In genomic region chr10:119073584-119073983, GRCh38 we compare ENCODE assay signal across 18 cellular contexts. TPM values are rescaled to one million over a fixed set of nuclear protein-coding genes. Genes with fewer than 3 reads are reported as not detected.
DNase-seq lines count a peak whose midpoint lies in the region; ATAC-seq and TF ChIP-seq lines count a peak whose summit lies in the region.
"Had no signal": no experiment of that assay in that cellular context is flagged by ENCODE, and none has a peak within 500 bp of the region (broad histone marks: within the 10 kb centered on the region; RNA-seq: fewer than 3 reads in every experiment).

No MANE protein-coding gene starts in this region.

- no peaks in the 10 kb centered on the region for H3K9me3 ChIP-seq in subcutaneous abdominal adipose tissue (ENCODE audit: control insufficient read depth in 5 of 5, low read length in 5 of 5)
- H3K9me3 ChIP-seq: MG63, SJCRH30 had no signal

- intact Hi-C loops in activated CD8-positive, alpha-beta T cell treated with anti-CD3 and anti-CD28 coated beads for 36 hours (cut with micrococcal nuclease), result no loop called here

- TF ChIP-seq CTCF in activated CD8-positive, alpha-beta T cell treated with anti-CD3 and anti-CD28 coated beads for 36 hours (IDR thresholded peaks at IDR 0.05), result no peak

- H3K4me1 ChIP-seq in subcutaneous abdominal adipose tissue (ENCODE audit: control insufficient read depth in 5 of 5, insufficient read depth in 5 of 5, low read length in 5 of 5), result peaks cover 0 to 43% (median 23%) of the 10 kb centered on the region in 5 donors

- peak overlapping the region in 1 of 5 donors; percentile 46 for H3K9ac ChIP-seq in subcutaneous abdominal adipose tissue (ENCODE audit: low read length in 5 of 5)

- no peaks in the 10 kb centered on the region for H3K27me3 ChIP-seq in subcutaneous abdominal adipose tissue (ENCODE audit: control insufficient read depth in 5 of 5, insufficient read depth in 4 of 5, low read length in 5 of 5)
- H3K27me3 ChIP-seq: hepatocyte, MG63, SJCRH30 had no signal

- H3K27ac ChIP-seq in subcutaneous abdominal adipose tissue (ENCODE audit: low read depth, low read length), result peak overlapping the region; percentile 49
- H3K27ac ChIP-seq: C4-2B, hepatocyte, PC-9, SJCRH30 had no signal

- no peak overlapping the region for H3K4me3 ChIP-seq in subcutaneous abdominal adipose tissue (ENCODE audit: low read depth in 1 of 5, low read length in 5 of 5)
- H3K4me3 ChIP-seq: hepatocyte, MG63, PC-9, SJCRH30 had no signal

- H3K9me3 Mint-ChIP-seq in activated naive CD4-positive, alpha-beta T cell treated with anti-CD3 and anti-CD28 coated beads, Interleukin-2, amount 10 ng/mL, durations not matched to agents 7 days and 5 days, result no peaks in the 10 kb centered on the region
- H3K9me3 Mint-ChIP-seq in activated CD8-positive, alpha-beta T cell treated with anti-CD3 and anti-CD28 coated beads for 36 hours, result no peaks in the 10 kb centered on the region
- H3K9me3 Mint-ChIP-seq: activated B cell treated with CpG ODN at 0.5 μM for 24 hours had no signal

- ATAC-seq in activated CD8-positive, alpha-beta T cell treated with anti-CD3 and anti-CD28 coated beads for 36 hours, result no peak
- peak; percentile 65 for ATAC-seq in left lobe of liver

- H3K36me3 ChIP-seq in subcutaneous abdominal adipose tissue (ENCODE audit: control insufficient read depth in 5 of 5, insufficient read depth in 5 of 5, low read length in 5 of 5), result peaks cover 26 to 40% (median 37%) of the 10 kb centered on the region in 5 donors

- peak overlapping the region; percentile 70 for H3K27ac Mint-ChIP-seq in activated naive CD4-positive, alpha-beta T cell treated with anti-CD3 and anti-CD28 coated beads, Interleukin-2, amount 10 ng/mL, durations not matched to agents 7 days and 5 days
- H3K27ac Mint-ChIP-seq in activated CD8-positive, alpha-beta T cell treated with anti-CD3 and anti-CD28 coated beads for 36 hours, result peak overlapping the region; percentile 56
- H3K27ac Mint-ChIP-seq: activated B cell treated with CpG ODN at 0.5 μM for 24 hours had no signal

- POLR2A ChIA-PET in activated CD8-positive, alpha-beta T cell treated with anti-CD3 and anti-CD28 coated beads for 36 hours (lab: Charles Lee), result interaction anchor here (0.7 to 1.5 kb wide), 2 partner anchors 8 to 30 kb away, joined by 3 to 4 read pairs; no protein-coding TSS in a partner anchor

- no peak for DNase-seq in activated naive CD4-positive, alpha-beta T cell treated with anti-CD3 and anti-CD28 coated beads, Interleukin-2, amount 10 ng/mL, durations not matched to agents 7 days and 5 days
- DNase-seq in activated naive CD4-positive, alpha-beta T cell treated with Interleukin-2 at 50 U/mL for 16 hours, result no peak
- DNase-seq in activated CD8-positive, alpha-beta T cell treated with anti-CD3 and anti-CD28 coated beads for 36 hours, result no peak
- no peak for DNase-seq in left lobe of liver (ENCODE audit: low spot score)
- DNase-seq in NCI-H82 (lab: John Stamatoyannopoulos, UW), result no peak
- DNase-seq in GM03348 (ENCODE audit: low spot score), result no peak
- no peak for DNase-seq in globus pallidus (ENCODE audit: low spot score)
- DNase-seq: activated B cell treated with CpG ODN at 0.5 μM for 24 hours; activated naive CD4-positive, alpha-beta T cell; MG63; naive B cell; NCI-H774; PC-9; posterior cingulate gyrus; SJCRH30 had no signal

- H3K4me3 Mint-ChIP-seq in activated naive CD4-positive, alpha-beta T cell treated with anti-CD3 and anti-CD28 coated beads, Interleukin-2, amount 10 ng/mL, durations not matched to agents 7 days and 5 days, result no peak overlapping the region
- H3K4me3 Mint-ChIP-seq in activated CD8-positive, alpha-beta T cell treated with anti-CD3 and anti-CD28 coated beads for 36 hours, result no peak overlapping the region
- H3K4me3 Mint-ChIP-seq: activated B cell treated with CpG ODN at 0.5 μM for 24 hours had no signal

- CTCF ChIA-PET in activated naive CD4-positive, alpha-beta T cell treated with anti-CD3 and anti-CD28 coated beads, Interleukin-2, amount 10 ng/mL, durations not matched to agents 7 days and 5 days (lab: Charles Lee), result no interaction called here
- CTCF ChIA-PET in activated CD8-positive, alpha-beta T cell treated with anti-CD3 and anti-CD28 coated beads for 36 hours (lab: Charles Lee), result interaction anchor here (1.1 kb wide), 1 partner anchor 23 kb away, joined by 3 read pairs; no protein-coding TSS in a partner anchor

- H3K27me3 Mint-ChIP-seq in activated naive CD4-positive, alpha-beta T cell treated with anti-CD3 and anti-CD28 coated beads, Interleukin-2, amount 10 ng/mL, durations not matched to agents 7 days and 5 days, result no peaks in the 10 kb centered on the region
- H3K27me3 Mint-ChIP-seq in activated CD8-positive, alpha-beta T cell treated with anti-CD3 and anti-CD28 coated beads for 36 hours, result no peaks in the 10 kb centered on the region
- H3K27me3 Mint-ChIP-seq: activated B cell treated with CpG ODN at 0.5 μM for 24 hours, naive B cell had no signal

- H3K36me3 Mint-ChIP-seq in activated naive CD4-positive, alpha-beta T cell treated with anti-CD3 and anti-CD28 coated beads, Interleukin-2, amount 10 ng/mL, durations not matched to agents 7 days and 5 days, result peaks cover 56% of the 10 kb centered on the region
- peaks cover 69% of the 10 kb centered on the region for H3K36me3 Mint-ChIP-seq in activated CD8-positive, alpha-beta T cell treated with anti-CD3 and anti-CD28 coated beads for 36 hours (ENCODE audit: low read depth)

- H3K4me1 Mint-ChIP-seq in activated naive CD4-positive, alpha-beta T cell treated with anti-CD3 and anti-CD28 coated beads, Interleukin-2, amount 10 ng/mL, durations not matched to agents 7 days and 5 days, result peaks cover 52% of the 10 kb centered on the region
- H3K4me1 Mint-ChIP-seq in activated CD8-positive, alpha-beta T cell treated with anti-CD3 and anti-CD28 coated beads for 36 hours (ENCODE audit: low read depth), result peaks cover 38% of the 10 kb centered on the region

RNA-seq across cellular contexts. Expression of gene EIF3A, which starts 7.0 kb away (rescaled TPM):
- 100 to 1,000 TPM; 127 to 131 TPM for total RNA-seq in activated CD8-positive, alpha-beta T cell treated with anti-CD3 and anti-CD28 coated beads for 36 hours
- total RNA-seq in left lobe of liver, result 45.7 TPM

RNA-seq across cellular contexts. Expression of gene DENND10, which starts 30.3 kb away (rescaled TPM):
- 10 to 100 TPM; 16.9 to 18.6 TPM for total RNA-seq in activated CD8-positive, alpha-beta T cell treated with anti-CD3 and anti-CD28 coated beads for 36 hours
- total RNA-seq in left lobe of liver, result 23.1 TPM

RNA-seq across cellular contexts. Expression of gene NANOS1, which starts 44.1 kb away (rescaled TPM):
- total RNA-seq in activated CD8-positive, alpha-beta T cell treated with anti-CD3 and anti-CD28 coated beads for 36 hours, result under 1 TPM in 1 of 2 experiments, not detected in 1; 0.20 TPM
- 0.05 TPM for total RNA-seq in left lobe of liver
